ENCODE assay signal across 8 cellular contexts in the genomic region with DNA sequence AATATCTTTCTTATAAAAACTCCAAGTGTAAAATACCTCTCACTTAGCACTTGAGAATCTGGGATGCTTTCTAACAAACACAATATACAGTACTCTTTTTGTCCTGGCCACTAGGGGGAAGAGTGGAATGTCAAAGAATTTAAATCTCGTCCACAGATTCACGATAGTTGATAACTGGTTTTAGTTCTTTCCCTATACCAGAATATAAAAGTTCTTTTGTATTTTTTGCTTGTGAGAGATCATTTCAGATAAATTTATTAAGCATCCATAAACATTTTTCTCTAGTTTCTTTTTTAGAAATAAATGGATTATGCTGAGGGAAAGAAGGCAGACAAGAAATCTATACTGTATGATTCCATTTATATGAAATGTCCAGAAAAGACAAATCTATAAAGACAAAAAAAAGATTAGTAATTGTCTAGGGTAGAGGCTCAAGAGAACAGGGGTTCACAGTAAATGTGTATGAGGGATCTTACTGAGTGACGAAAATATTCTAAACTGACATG. TPM values are rescaled to one million over a fixed set of nuclear protein-coding genes. Genes with fewer than 3 reads are reported as not detected.
DNase-seq lines count a peak whose midpoint lies in the region; ATAC-seq, FAIRE-seq and TF ChIP-seq lines count a peak whose summit lies in the region.

No MANE protein-coding gene starts in this region.

- ATAC-seq in A549 (peak; percentile 66 to 89; a peak in 4 of 6 replicates), HG03025 (IDR thresholded peaks at IDR 0.05; ENCODE audit: low FRiP score, unreplicated experiment) (peak; percentile 53), memory B cell (ENCODE audit: low read depth) (peak; percentile 79), HG03039 (IDR thresholded peaks at IDR 0.05; ENCODE audit: unreplicated experiment) (no peak)

- H3K36me3 ChIP-seq in OCI-LY3 (replicated peaks; ENCODE audit: low read depth, low read length): no peaks in the 10 kb centered on the region

- H3K9me3 ChIP-seq in A549: no peaks in the 10 kb centered on the region
- no peaks in the 10 kb centered on the region for H3K9me3 ChIP-seq in OCI-LY3 (ENCODE audit: insufficient read depth, low read length)

- 28% methylated on average over 3 of the region's 3 CpGs for WGBS in A549 (ENCODE audit: missing lambda C conversion rate)

- POLR2A ChIA-PET in A549 (lab: Yijun Ruan, JAX): no interaction called here

- no peak overlapping the region for H3K27ac Mint-ChIP-seq in memory B cell

- no peak for TF ChIP-seq EP300 in A549 (IDR thresholded peaks at IDR 0.05)

- H3K79me2 ChIP-seq in OCI-LY3 (ENCODE audit: low read length): no peaks in the 10 kb centered on the region

- no peak overlapping the region for H3K4me3 Mint-ChIP-seq in memory B cell

- H3K27ac ChIP-seq in A549: no peak overlapping the region
- H3K27ac ChIP-seq in OCI-LY3 (ENCODE audit: low read length): no peak overlapping the region

- no peaks in the 10 kb centered on the region for H3K9me3 Mint-ChIP-seq in memory B cell

- peak; percentile 29 to 49 for DNase-seq in A549 (ENCODE audit: low read depth in 1 of 2, low spot score in 1 of 2)
- peak; percentile 58 for DNase-seq in EL
- DNase-seq in dedifferentiated amniotic fluid mesenchymal stem cell (ENCODE audit: extremely low spot score): peak; percentile 83
- DNase-seq in memory B cell (ENCODE audit: low spot score in 2 of 2): peak in 1 of 2 donors; percentile 35
- no peak for DNase-seq in COLO668 (lab: John Stamatoyannopoulos, UW; ENCODE audit: unreplicated experiment)

- no peak overlapping the region for H2AFZ ChIP-seq in OCI-LY3 (ENCODE audit: low read depth, low read length)

- no peaks in the 10 kb centered on the region for H3K27me3 Mint-ChIP-seq in memory B cell

- CTCF ChIA-PET in A549 (lab: Yijun Ruan, JAX): interaction anchor here (1.0 to 2.5 kb wide), 2 partner anchors 10 to 66 kb away, joined by 6 to 23 read pairs; no protein-coding TSS in a partner anchor

- no peak for TF ChIP-seq POLR2A in A549 (IDR thresholded peaks at IDR 0.05; ENCODE audit: low read length)

- FAIRE-seq in A549 (lab: Jason Lieb, UNC): no peak

- H3K9ac ChIP-seq in OCI-LY3 (ENCODE audit: low read length): no peak overlapping the region

- H3K4me1 ChIP-seq in A549: no peaks in the 10 kb centered on the region
- peaks cover 44% of the 10 kb centered on the region for H3K4me1 ChIP-seq in OCI-LY3 (ENCODE audit: low read length)

- no peaks in the 10 kb centered on the region for H4K20me1 ChIP-seq in OCI-LY3 (ENCODE audit: insufficient read depth, low read length)

- TF ChIP-seq CTCF in A549 (IDR thresholded peaks at IDR 0.05) (peak; percentile 59), OCI-LY3 (IDR thresholded peaks at IDR 0.05; ENCODE audit: low read depth, low read length) (peak; percentile 95)

- peaks cover 4% of the 10 kb centered on the region for H3K4me1 Mint-ChIP-seq in memory B cell

- TF ChIP-seq RAD21 in A549 (conservative IDR thresholded peaks at IDR 0.05 in 1 of 2, IDR thresholded peaks at IDR 0.05 in 1 of 2): peak; percentile 63 to 69

- H3K4me3 ChIP-seq in A549 (no peak overlapping the region), OCI-LY3 (ENCODE audit: low read length) (no peak overlapping the region)

- H3K4me2 ChIP-seq in A549 (peak overlapping the region; percentile 41; the same call in 1 of the 3 replicates), OCI-LY3 (ENCODE audit: low read length) (peak overlapping the region; percentile 35)

- no peaks in the 10 kb centered on the region for H3K36me3 Mint-ChIP-seq in memory B cell

- H3K27me3 ChIP-seq in OCI-LY3 (ENCODE audit: low read depth, low read length): no peaks in the 10 kb centered on the region

TF ChIP-seq in A549, 52 proteins besides CTCF, POLR2A, EP300 and RAD21:
- TF ChIP-seq ZNF302 (CRISPR knock-in tag; IDR thresholded peaks at IDR 0.05) (no peak), SMC3 (IDR thresholded peaks at IDR 0.05) (peak; percentile 69)

RNA-seq across cellular contexts. Expression of a gene that starts 50.4 kb away (rescaled TPM):
- polyA plus RNA-seq in A549 (2011; rRNA removed) (0.86 and 1.4 TPM in 2 replicates), A549 (2017; fragmentation: RNase III; extraction: RNeasy Plus Mini Kit Qiagen cat#74134 plus additional on column Dnase treatment) (1.1 to 1.4 TPM (median 1.1 TPM) in 3 replicates)
- polyA plus RNA-seq in A549 (2012; cell fraction: cytosol; rRNA removed): 0.98 and 1.0 TPM in 2 replicates
- polyA plus RNA-seq in A549 (2012; cell fraction: nucleus; rRNA removed): 0.34 and 0.37 TPM in 2 replicates
- polyA minus RNA-seq in A549 (2011; rRNA and poly(A)+ RNA removed): 0.25 TPM in 1 of 2 replicates, not detected in the other

RNA-seq across cellular contexts. Expression of a gene that starts 52.6 kb away (rescaled TPM):
- polyA plus RNA-seq in A549 (2011; rRNA removed): 24.3 and 27.3 TPM in 2 replicates
- polyA plus RNA-seq in A549 (2012; cell fraction: cytosol; rRNA removed): 8.7 and 9.6 TPM in 2 replicates
- 9.5 and 9.6 TPM in 2 replicates for polyA plus RNA-seq in A549 (2012; cell fraction: nucleus; rRNA removed)
- 12.4 to 12.7 TPM (median 12.6 TPM) in 3 replicates for polyA plus RNA-seq in A549 (2017; fragmentation: RNase III; extraction: RNeasy Plus Mini Kit Qiagen cat#74134 plus additional on column Dnase treatment)
- polyA minus RNA-seq in A549 (2011; rRNA and poly(A)+ RNA removed): 33.1 and 33.8 TPM in 2 replicates
